Comparison of ENCODE assay signal across 8 cellular contexts in genomic region chr6:30060982-30061765, GRCh38. TPM values are rescaled to one million over a fixed set of nuclear protein-coding genes. Genes with fewer than 3 reads are reported as not detected.
DNase-seq lines count a peak whose midpoint lies in the region; ATAC-seq and TF ChIP-seq lines count a peak whose summit lies in the region.

A gene with protein sequence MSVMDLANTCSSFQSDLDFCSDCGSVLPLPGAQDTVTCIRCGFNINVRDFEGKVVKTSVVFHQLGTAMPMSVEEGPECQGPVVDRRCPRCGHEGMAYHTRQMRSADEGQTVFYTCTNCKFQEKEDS (plus strand): TSS chr6:30061265. CDS start chr6:30061525, 260 bp downstream.

- H3K27ac ChIP-seq in caudate nucleus (ENCODE audit: low read depth, low read length): peak within 1 kb of the TSS; percentile 88

- no peak for TF ChIP-seq CTCF in activated B cell treated with CpG ODN at 0.5 μM for 24 hours (IDR thresholded peaks at IDR 0.05)

- H3K27me3 Mint-ChIP-seq in activated B cell treated with CpG ODN at 0.5 μM for 24 hours (no peaks in the 10 kb centered on the region), immature natural killer cell (ENCODE audit: low read depth in 3 of 3) (peaks cover 3 to 10% (median 8%) of the 10 kb centered on the region in 3 donors)

- CTCF ChIA-PET in activated B cell treated with CpG ODN at 0.5 μM for 24 hours (lab: Charles Lee): interaction anchor here (1.0 to 3.8 kb wide), 5 partner anchors 23 to 411 kb away, joined by 3 to 14 read pairs (median 5); no protein-coding TSS in a partner anchor

- H3K27ac Mint-ChIP-seq in activated B cell treated with CpG ODN at 0.5 μM for 24 hours (peak within 1 kb of the TSS; percentile 97), immature natural killer cell (peak within 1 kb of the TSS; percentile 96 to 100 (median 99))

- ATAC-seq in GM18907 (IDR thresholded peaks at IDR 0.05; ENCODE audit: unreplicated experiment) (peak; percentile 77), HG03175 (IDR thresholded peaks at IDR 0.05; ENCODE audit: unreplicated experiment) (peak; percentile 95), activated B cell treated with CpG ODN at 0.5 μM for 24 hours (ENCODE audit: low read depth) (peak; percentile 91)

- POLR2A ChIA-PET in activated B cell treated with CpG ODN at 0.5 μM for 24 hours (lab: Charles Lee): interaction anchor here (0.6 to 2.4 kb wide), 19 partner anchors 10 to 1137 kb away, joined by 3 to 20 read pairs (median 4); partner anchors contain the start of genes ABCF1, HLA-A and TRIM26

- intact Hi-C loops in activated B cell treated with CpG ODN at 0.5 μM for 24 hours (cut with micrococcal nuclease): loop anchor here (2.0 to 5.0 kb wide), 2 partner anchors 118 to 556 kb away; partner anchors contain the start of genes HLA-A, MRPS18B and PPP1R10

- H3K9me3 Mint-ChIP-seq in activated B cell treated with CpG ODN at 0.5 μM for 24 hours (no peaks in the 10 kb centered on the region), immature natural killer cell (no peaks in the 10 kb centered on the region)

- H3K4me1 Mint-ChIP-seq in activated B cell treated with CpG ODN at 0.5 μM for 24 hours: peaks cover 43% of the 10 kb centered on the region
- peaks cover 37 to 56% of the 10 kb centered on the region in 2 donors for H3K4me1 Mint-ChIP-seq in immature natural killer cell

- H3K4me3 Mint-ChIP-seq in activated B cell treated with CpG ODN at 0.5 μM for 24 hours (peak within 1 kb of the TSS; percentile 98), immature natural killer cell (peak within 1 kb of the TSS; percentile 94 to 99 (median 96))

- H3K36me3 Mint-ChIP-seq in activated B cell treated with CpG ODN at 0.5 μM for 24 hours (ENCODE audit: low read depth) (peaks cover 52% of the 10 kb centered on the region), immature natural killer cell (peaks cover 11 to 15% (median 12%) of the 10 kb centered on the region in 3 donors)

- peak; percentile 96 for DNase-seq in ACHN
- peak; percentile 97 for DNase-seq in NCI-H345 (lab: John Stamatoyannopoulos, UW)
- peak; percentile 73 for DNase-seq in activated B cell treated with CpG ODN at 0.5 μM for 24 hours
- DNase-seq in caudate nucleus (lab: John Stamatoyannopoulos, UW): peak; percentile 17 to 97 (median 88)
- peak; percentile 84 to 90 (median 88) for DNase-seq in immature natural killer cell
- peak; percentile 80 for DNase-seq in smooth muscle cell of the brain vasculature (ENCODE audit: low read depth, low spot score)

- in situ Hi-C loops in ACHN (cut with HindIII; ENCODE audit: low pct_ligation_motif_present, low pct_unique_long_range_greater_than_20kb, low sequenced_read_pairs): no loop called here

RNA-seq across cellular contexts. Expression of the gene that starts here (rescaled TPM):
- total RNA-seq in activated B cell treated with CpG ODN at 0.5 μM for 24 hours: 44.1 and 50.5 TPM in 2 replicates
- 100 to 1,000 TPM in 1 of 3 donors, 10 to 100 TPM in 2; 68.8 to 114 (median 87.2) TPM for polyA plus RNA-seq in immature natural killer cell

Comparison
In these comparisons a context has a peak if more than half of its experiments do, and no peak if none do; other contexts are left out.
1. Peak in every context shown above with its lines: DNase-seq, ATAC-seq and H3K27ac ChIP-seq.